3 cellular contexts compared by ENCODE assay signal in the genomic region with DNA sequence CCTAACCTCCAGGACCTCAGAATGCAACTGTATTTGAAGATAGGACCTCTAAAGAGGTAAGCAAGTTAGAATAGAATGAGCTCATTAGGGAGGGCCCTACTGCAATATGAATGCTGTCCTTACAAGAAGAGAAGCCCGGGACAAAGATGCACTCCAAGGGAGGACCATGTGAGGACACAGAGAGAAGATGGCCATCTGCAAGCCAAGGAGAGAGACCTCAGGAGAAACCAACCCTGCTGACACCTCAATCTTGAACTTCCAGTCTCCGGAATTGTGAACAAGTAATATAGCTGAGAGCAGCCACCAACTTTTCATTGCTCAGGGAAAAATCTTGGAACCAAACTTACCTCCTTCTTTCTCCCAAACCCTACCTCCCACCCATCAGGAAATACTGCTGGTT.
"Had no signal": no experiment of that assay in that cellular context is flagged by ENCODE, and none has a peak within 500 bp of the region (broad histone marks: within the 10 kb centered on the region; RNA-seq: fewer than 3 reads in every experiment).

No MANE protein-coding gene starts in this region.

- DNase-seq: GDM1, GF-D8 had no signal

- H3K4me3 ChIP-seq: GM12878 had no signal
